In the genomic region with DNA sequence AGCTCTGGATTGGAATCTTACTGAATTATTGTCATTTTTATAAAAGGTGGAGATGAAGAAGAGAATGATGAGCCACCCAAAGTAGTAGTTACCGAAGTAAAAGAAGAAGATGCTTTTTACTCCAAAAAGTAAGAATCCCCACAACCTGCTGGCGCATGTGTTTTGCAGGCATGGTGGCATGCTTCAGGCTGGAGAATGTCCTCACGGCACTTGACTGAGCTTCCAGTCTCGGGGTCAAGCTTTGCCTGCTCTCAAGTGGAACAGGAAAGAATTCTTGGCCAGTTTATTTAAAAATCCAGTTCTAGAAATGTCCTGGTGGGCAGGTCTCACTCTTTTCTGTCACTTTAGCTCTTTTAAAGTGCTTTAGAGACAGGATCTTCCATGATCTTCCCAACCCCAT, we compare ENCODE assay signal across 10 cellular contexts.
"Had no signal": no experiment of that assay in that cellular context is flagged by ENCODE, and none has a peak within 500 bp of the region (broad histone marks: within the 10 kb centered on the region; RNA-seq: fewer than 3 reads in every experiment).

No MANE protein-coding gene starts in this region.

- H3K9me3 ChIP-seq: heart right ventricle, left ventricle myocardium inferior, ovary, sigmoid colon, SK-N-SH had no signal

- H3K27ac ChIP-seq: heart right ventricle, left ventricle myocardium inferior, ovary, sigmoid colon had no signal

- H3K4me3 ChIP-seq: heart right ventricle, left ventricle myocardium inferior, ovary, sigmoid colon had no signal

- H3K4me3 Mint-ChIP-seq: memory B cell, neural crest cell had no signal

- DNase-seq: activated CD4-positive, alpha-beta T cell treated with anti-CD3 and anti-CD28 coated beads, Interleukin-2, amount 10 ng/mL, durations not matched to agents 24 days and 14 days; heart right ventricle; left ventricle myocardium inferior; ovary; sigmoid colon; SK-N-SH; stimulated activated CD4-positive, alpha-beta T cell treated with anti-CD3 and anti-CD28 coated beads, Interleukin-2, amount 100 ng/mL, for 24 hours; stimulated activated naive CD4-positive, alpha-beta T cell had no signal

- H3K27ac Mint-ChIP-seq: memory B cell had no signal

- H3K9me3 Mint-ChIP-seq: activated CD4-positive, alpha-beta T cell treated with anti-CD3 and anti-CD28 coated beads, Interleukin-2, amount 10 ng/mL, durations not matched to agents 24 days and 14 days; memory B cell; neural crest cell had no signal

- H3K4me1 ChIP-seq: sigmoid colon had no signal

- H3K4me1 Mint-ChIP-seq: memory B cell had no signal

- H3K36me3 ChIP-seq: ovary had no signal

- H3K27me3 Mint-ChIP-seq: activated CD4-positive, alpha-beta T cell treated with anti-CD3 and anti-CD28 coated beads, Interleukin-2, amount 10 ng/mL, durations not matched to agents 24 days and 14 days; memory B cell had no signal

- H3K27me3 ChIP-seq: heart right ventricle, ovary, sigmoid colon had no signal

- ATAC-seq: heart right ventricle had no signal
